15 cellular contexts compared by ENCODE assay signal in genomic region chr4:14333616-14334015, GRCh38.
DNase-seq lines count a peak whose midpoint lies in the region; ATAC-seq and TF ChIP-seq lines count a peak whose summit lies in the region.
"Had no signal": no experiment of that assay in that cellular context is flagged by ENCODE, and none has a peak within 500 bp of the region (broad histone marks: within the 10 kb centered on the region; RNA-seq: fewer than 3 reads in every experiment).

No MANE protein-coding gene starts in this region.

- H3K27me3 Mint-ChIP-seq in MCF 10A (ENCODE audit: insufficient read depth, unreplicated experiment): no peaks in the 10 kb centered on the region
- H3K27me3 Mint-ChIP-seq: CD8-positive, alpha-beta memory T cell; IgD-negative memory B cell had no signal

- DNase-seq in MCF 10A (ENCODE audit: unreplicated experiment) (peak; percentile 39), breast epithelium (ENCODE audit: low spot score in 2 of 2) (no peak), RWPE1 (ENCODE audit: low spot score) (peak; percentile 15), epithelial cell of prostate (ENCODE audit: low read depth, low spot score) (no peak), osteoblast (ENCODE audit: insufficient read length, low spot score, missing footprints) (peak; percentile 25), ecto neural progenitor cell (ENCODE audit: low spot score) (no peak)
- DNase-seq in activated CD8-positive, alpha-beta memory T cell treated with anti-CD3 and anti-CD28 coated beads for 24 hours: no peak
- DNase-seq: AML-193; CD8-positive, alpha-beta memory T cell; DMS53 had no signal

- no peaks in the 10 kb centered on the region for H3K36me3 ChIP-seq in breast epithelium
- no peaks in the 10 kb centered on the region for H3K36me3 ChIP-seq in osteoblast (ENCODE audit: insufficient read depth, low read length)
- H3K36me3 ChIP-seq: BLaER1, HAP-1 had no signal

- POLR2A ChIA-PET in MCF 10A (lab: Yijun Ruan, JAX) (no interaction called here), RWPE1 (lab: Yijun Ruan, JAX; ENCODE audit: low non-redundant PET) (no interaction called here)

- ATAC-seq in GM18517 (IDR thresholded peaks at IDR 0.05; ENCODE audit: unreplicated experiment): no peak

- no peaks in the 10 kb centered on the region for H3K4me1 ChIP-seq in breast epithelium
- peaks cover 2% of the 10 kb centered on the region for H3K4me1 ChIP-seq in osteoblast (ENCODE audit: insufficient read depth, low read length)
- H3K4me1 ChIP-seq: BLaER1, HAP-1 had no signal

- intact Hi-C loops in MCF 10A (cut with micrococcal nuclease): no loop called here
- intact Hi-C loops in breast epithelium (cut with DNase I; ENCODE audit: low total_unique reads): no loop called here

- TF ChIP-seq POLR2A in breast epithelium (IDR thresholded peaks at IDR 0.05): no peak

- H3K79me2 ChIP-seq in osteoblast (ENCODE audit: insufficient read depth, low read length): no peaks in the 10 kb centered on the region

- no peaks in the 10 kb centered on the region for H4K20me1 ChIP-seq in osteoblast (ENCODE audit: insufficient read depth, low read length)
- H4K20me1 ChIP-seq: BLaER1 had no signal

- no peak overlapping the region for H2AFZ ChIP-seq in osteoblast (ENCODE audit: low read length)

- H3K27me3 ChIP-seq in breast epithelium (no peaks in the 10 kb centered on the region), osteoblast (ENCODE audit: insufficient read depth, low read length) (no peaks in the 10 kb centered on the region)
- H3K27me3 ChIP-seq: BLaER1 had no signal

- H3K27ac ChIP-seq in breast epithelium (no peak overlapping the region), RWPE1 (no peak overlapping the region), epithelial cell of prostate (peak overlapping the region; percentile 21), osteoblast (ENCODE audit: low read depth, low read length) (no peak overlapping the region)
- H3K27ac ChIP-seq: 22Rv1, BLaER1 had no signal

- peaks cover 17% of the 10 kb centered on the region for H3K4me1 Mint-ChIP-seq in MCF 10A (ENCODE audit: insufficient read depth, unreplicated experiment)
- H3K4me1 Mint-ChIP-seq: CD8-positive, alpha-beta memory T cell had no signal

- no peak overlapping the region for H3K27ac Mint-ChIP-seq in MCF 10A (ENCODE audit: low read depth, unreplicated experiment)
- H3K27ac Mint-ChIP-seq: CD8-positive, alpha-beta memory T cell; IgD-negative memory B cell had no signal

- no peaks in the 10 kb centered on the region for H3K36me3 Mint-ChIP-seq in MCF 10A (ENCODE audit: insufficient read depth, unreplicated experiment)
- H3K36me3 Mint-ChIP-seq: CD8-positive, alpha-beta memory T cell; IgD-negative memory B cell had no signal

- BruUV-seq in MCF 10A (replicated peaks; lab: Mats Ljungman, UMichigan): no TSS peak

- CTCF ChIA-PET in MCF 10A (lab: Yijun Ruan, JAX) (interaction anchor here (0.6 kb wide), 1 partner anchor 425 kb away, joined by 3 read pairs; no protein-coding TSS in a partner anchor), RWPE1 (lab: Yijun Ruan, JAX) (no interaction called here)

- TF ChIP-seq CTCF in MCF 10A (IDR thresholded peaks at IDR 0.05; ENCODE audit: unreplicated experiment): no peak
- TF ChIP-seq CTCF in breast epithelium (IDR thresholded peaks at IDR 0.05): no peak
- no peak for TF ChIP-seq CTCF in RWPE1 (conservative IDR thresholded peaks at IDR 0.05; ENCODE audit: low read depth)
- TF ChIP-seq CTCF in osteoblast (IDR thresholded peaks at IDR 0.05; ENCODE audit: extremely low read depth, low read depth, low read length): no peak

- H3K9me3 Mint-ChIP-seq in MCF 10A (ENCODE audit: unreplicated experiment): no peaks in the 10 kb centered on the region

- H3K4me3 Mint-ChIP-seq in MCF 10A (ENCODE audit: unreplicated experiment): no peak overlapping the region
- H3K4me3 Mint-ChIP-seq: CD8-positive, alpha-beta memory T cell; IgD-negative memory B cell had no signal

- H3K4me2 ChIP-seq in osteoblast (ENCODE audit: insufficient read depth, low read length): no peak overlapping the region
- H3K4me2 ChIP-seq: BLaER1 had no signal

- no peak overlapping the region for H3K4me3 ChIP-seq in breast epithelium
- no peak overlapping the region for H3K4me3 ChIP-seq in osteoblast (ENCODE audit: insufficient read depth, low read length)
- H3K4me3 ChIP-seq: BLaER1, HAP-1 had no signal

- H3K9me3 ChIP-seq in breast epithelium (no peaks in the 10 kb centered on the region), osteoblast (ENCODE audit: low read depth, low read length) (no peaks in the 10 kb centered on the region)
- H3K9me3 ChIP-seq: BLaER1, HAP-1 had no signal

Comparison
In these comparisons a context has a peak if more than half of its experiments do, and no peak if none do; other contexts are left out.
1. DNase-seq: peak in MCF 10A (single experiment), RWPE1 (single experiment) and osteoblast (single experiment); none in breast epithelium (0 of 2), epithelial cell of prostate (single experiment), ecto neural progenitor cell (single experiment) and activated CD8-positive, alpha-beta memory T cell treated with anti-CD3 and anti-CD28 coated beads for 24 hours (single experiment).